In the genomic region with DNA sequence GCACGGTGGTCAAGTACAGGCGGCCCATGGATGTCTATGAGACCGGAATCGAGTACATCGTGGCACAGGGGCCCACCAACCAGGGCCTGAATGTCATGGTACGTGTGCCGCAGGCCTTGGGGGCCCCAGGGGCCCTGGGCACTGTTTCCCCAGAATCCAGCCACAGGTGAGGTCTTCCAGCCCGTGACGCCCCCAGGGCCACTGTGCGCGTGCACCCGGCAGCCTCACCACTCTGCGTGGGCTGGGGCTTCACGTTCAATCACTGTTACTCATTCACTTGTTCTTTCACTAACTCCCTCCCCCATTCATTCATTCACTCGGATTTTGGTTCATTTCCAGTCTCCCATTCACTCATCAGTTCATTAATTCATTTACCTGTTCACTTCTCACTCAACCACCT, we compare ENCODE assay signal across 24 cellular contexts. TPM values are rescaled to one million over a fixed set of nuclear protein-coding genes. Genes with fewer than 3 reads are reported as not detected.
DNase-seq lines count a peak whose midpoint lies in the region; ATAC-seq, FAIRE-seq and TF ChIP-seq lines count a peak whose summit lies in the region.
"Had no signal": no experiment of that assay in that cellular context is flagged by ENCODE, and none has a peak within 500 bp of the region (broad histone marks: within the 10 kb centered on the region; RNA-seq: fewer than 3 reads in every experiment).

No MANE protein-coding gene starts in this region.

- no TSS peak for BruUV-seq in K562 (replicated peaks; lab: Mats Ljungman, UMichigan)

- H3K9me1 ChIP-seq in K562 (ENCODE audit: control insufficient read depth, insufficient read depth, low read length), result peaks cover 4% of the 10 kb centered on the region

- H2AFZ ChIP-seq in K562 (ENCODE audit: low read depth, low read length), result no peak overlapping the region
- H2AFZ ChIP-seq: GM23338 had no signal

- H4K20me1 ChIP-seq in K562 (replicated peaks; ENCODE audit: control insufficient read depth, insufficient read depth, low read length), result peaks cover 18% of the 10 kb centered on the region

- H3K4me3 ChIP-seq in K562, result no peak overlapping the region
- H3K4me3 ChIP-seq: A549, GM23338, HAP-1 had no signal

- CTCF ChIA-PET in WTC11 (lab: Charles Lee), result interaction anchor here (0.9 to 1.5 kb wide), 2 partner anchors 8 to 196 kb away, joined by 3 to 4 read pairs; no protein-coding TSS in a partner anchor
- CTCF ChIA-PET in K562 (lab: Yijun Ruan, JAX; ENCODE audit: low intra/inter-chr PET ratio), result no interaction called here

- no peak overlapping the region for H3K27ac ChIP-seq in K562 (ENCODE audit: extremely low read depth, low read depth, low read length)
- H3K27ac ChIP-seq: A549 had no signal

- no peaks in the 10 kb centered on the region for H3K9me3 Mint-ChIP-seq in WTC11
- H3K9me3 Mint-ChIP-seq in nephron progenitor cell, result no peaks in the 10 kb centered on the region
- H3K9me3 Mint-ChIP-seq: CD4-positive, alpha-beta memory T cell; GM23338; HFFc6 had no signal

- FAIRE-seq in K562 (lab: Jason Lieb, UNC), result no peak
- FAIRE-seq: A549, GM12891, H54 had no signal

- H3K4me2 ChIP-seq in K562 (ENCODE audit: insufficient read depth, low read length), result no peak overlapping the region
- H3K4me2 ChIP-seq: A549, GM23338 had no signal

- no peak for TF ChIP-seq POLR2A in K562 (conservative IDR thresholded peaks at IDR 0.05)

- H3K9me3 ChIP-seq in K562 (replicated peaks; ENCODE audit: control insufficient read depth, insufficient read depth, low read depth, low read length), result no peaks in the 10 kb centered on the region
- H3K9me3 ChIP-seq: A549, HAP-1 had no signal

- ATAC-seq in WTC11, result no peak
- no peak for ATAC-seq in K562
- ATAC-seq in GM21515 (IDR thresholded peaks at IDR 0.05; ENCODE audit: unreplicated experiment), result no peak
- ATAC-seq in GM18502 (IDR thresholded peaks at IDR 0.05; ENCODE audit: poor library complexity, unreplicated experiment), result no peak
- ATAC-seq: A549, GM23338 had no signal

- TF ChIP-seq CTCF in WTC11 (IDR thresholded peaks at IDR 0.05) (no peak), K562 (IDR thresholded peaks at IDR 0.05 in 2 of 3, conservative IDR thresholded peaks at IDR 0.05 in 1 of 3; ENCODE audit: insufficient read depth in 2 of 3, low read depth in 1 of 3, low read length in 3 of 3) (no peak), nephron progenitor cell (IDR thresholded peaks at IDR 0.05) (no peak)

- no peaks in the 10 kb centered on the region for H3K36me3 ChIP-seq in K562 (ENCODE audit: control insufficient read depth, insufficient read depth, low read length)
- H3K36me3 ChIP-seq: HAP-1 had no signal

- TF ChIP-seq EP300 in K562 (IDR thresholded peaks at IDR 0.05; ENCODE audit: low read length), result no peak

- POLR2A ChIA-PET in WTC11 (lab: Charles Lee) (no interaction called here), K562 (lab: Yijun Ruan, JAX) (interaction anchor here (1.0 kb wide), 1 partner anchor 132 kb away, joined by 3 read pairs; no protein-coding TSS in a partner anchor)

- no peak for TF ChIP-seq RAD21 in K562 (CRISPR knock-in tag; conservative IDR thresholded peaks at IDR 0.05 in 1 of 2, IDR thresholded peaks at IDR 0.05 in 1 of 2)

- peaks cover 0 to 15% of the 10 kb centered on the region in 2 experiments; a peak in 2 of 5 replicates for H3K4me1 ChIP-seq in K562 (replicated peaks in 1 of 2; ENCODE audit: control insufficient read depth in 2 of 2, insufficient read depth in 2 of 2, low read length in 2 of 2)
- H3K4me1 ChIP-seq: A549, HAP-1 had no signal

- no peaks in the 10 kb centered on the region for H3K36me3 Mint-ChIP-seq in WTC11
- H3K36me3 Mint-ChIP-seq in nephron progenitor cell (ENCODE audit: low read depth), result peaks cover 4% of the 10 kb centered on the region
- H3K36me3 Mint-ChIP-seq: CD4-positive, alpha-beta memory T cell had no signal

- H3K79me2 ChIP-seq in K562 (ENCODE audit: control insufficient read depth, insufficient read depth, low read length), result no peaks in the 10 kb centered on the region

- H3K4me3 Mint-ChIP-seq in WTC11, result no peak overlapping the region
- H3K4me3 Mint-ChIP-seq in nephron progenitor cell, result peak overlapping the region; percentile 13
- H3K4me3 Mint-ChIP-seq: CD4-positive, alpha-beta memory T cell; GM23338; HFFc6 had no signal

- DNase-seq in WTC11 (ENCODE audit: low spot score) (no peak), K562 (ENCODE audit: extremely low read depth in 1 of 4, low spot score in 3 of 4) (no peak), nephron progenitor cell (no peak), AML-193 (lab: John Stamatoyannopoulos, UW) (no peak)
- DNase-seq: 8988T; ACHN; C1 segment of cervical spinal cord; Calu3; CD4-positive, alpha-beta memory T cell; COR-L47; DMS53; DMS79 treated with DMSO at 0.1 percent for 48 hours; GF-D8; HFFc6 had no signal

- H3K4me1 Mint-ChIP-seq in WTC11 (peaks cover 4% of the 10 kb centered on the region), nephron progenitor cell (peaks cover 35% of the 10 kb centered on the region)
- H3K4me1 Mint-ChIP-seq: CD4-positive, alpha-beta memory T cell had no signal

- 10% methylated on average over 15 of the region's 15 CpGs for WGBS in K562 (ENCODE audit: insufficient coverage, low coverage, missing lambda C conversion rate)

- in situ Hi-C loops in K562 (cut with MboI), result no loop called here

- intact Hi-C loops in K562 (cut with micrococcal nuclease), result no loop called here

- H3K27ac Mint-ChIP-seq in WTC11, result peak overlapping the region; percentile 10; the same call in 1 of the 2 replicates
- H3K27ac Mint-ChIP-seq in nephron progenitor cell, result no peak overlapping the region
- H3K27ac Mint-ChIP-seq: CD4-positive, alpha-beta memory T cell; GM23338; HFFc6 had no signal

- H3K27me3 Mint-ChIP-seq in WTC11 (ENCODE audit: low read depth) (no peaks in the 10 kb centered on the region), nephron progenitor cell (ENCODE audit: low read depth, poor library complexity) (no peaks in the 10 kb centered on the region)

- H3K9ac ChIP-seq in K562 (ENCODE audit: insufficient read depth in 1 of 2, low read depth in 2 of 2, low read length in 2 of 2), result no peak overlapping the region

- H3K27me3 ChIP-seq in K562 (ENCODE audit: control insufficient read depth in 2 of 2, insufficient read depth in 2 of 2, low read length in 2 of 2), result peaks cover 12 to 59% of the 10 kb centered on the region in 2 experiments

TF ChIP-seq in WTC11, 78 proteins besides CTCF, POLR2A, EP300 and RAD21 (continues in another document):
- no peak for TF ChIP-seq USF1 (CRISPR knock-in tag; IDR thresholded peaks at IDR 0.05)

TF ChIP-seq in K562, 482 proteins besides CTCF, POLR2A, EP300 and RAD21 (continues in another document):
- TF ChIP-seq, protein P1, sequence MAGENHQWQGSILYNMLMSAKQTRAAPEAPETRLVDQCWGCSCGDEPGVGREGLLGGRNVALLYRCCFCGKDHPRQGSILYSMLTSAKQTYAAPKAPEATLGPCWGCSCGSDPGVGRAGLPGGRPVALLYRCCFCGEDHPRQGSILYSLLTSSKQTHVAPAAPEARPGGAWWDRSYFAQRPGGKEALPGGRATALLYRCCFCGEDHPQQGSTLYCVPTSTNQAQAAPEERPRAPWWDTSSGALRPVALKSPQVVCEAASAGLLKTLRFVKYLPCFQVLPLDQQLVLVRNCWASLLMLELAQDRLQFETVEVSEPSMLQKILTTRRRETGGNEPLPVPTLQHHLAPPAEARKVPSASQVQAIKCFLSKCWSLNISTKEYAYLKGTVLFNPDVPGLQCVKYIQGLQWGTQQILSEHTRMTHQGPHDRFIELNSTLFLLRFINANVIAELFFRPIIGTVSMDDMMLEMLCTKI (IDR thresholded peaks at IDR 0.05; ENCODE audit: partially characterized antibody), result no peak

RNA-seq across cellular contexts. Expression of gene ADAMTSL2, which starts 12.6 kb away (rescaled TPM):
- total RNA-seq in WTC11 (2021) (0.64 to 0.87 TPM (median 0.64 TPM) in 3 replicates), K562 (2014; rRNA removed) (not detected in 2 replicates), K562 (2014; rRNA removed; fragmentation: Illumina TruSeq; extraction: Trizol) (not detected in 2 replicates), K562 (2015; rRNA removed; fragmentation: Illumina TruSeq; extraction: Trizol) (not detected in 2 replicates), K562 (2021) (0.04 TPM in 1 of 2 replicates, not detected in the other)
- total RNA-seq in K562 (2011; cell fraction: chromatin; rRNA removed; ENCODE audit: low replicate concordance), result 0.07 TPM in 1 of 2 replicates, not detected in the other
- total RNA-seq in K562 (2011; cell fraction: nucleolus; rRNA removed), result not detected in 2 replicates
- total RNA-seq in K562 (2011; cell fraction: nucleoplasm; rRNA removed), result not detected in 2 replicates
- polyA plus RNA-seq in K562 (2011; rRNA removed) (not detected in 2 replicates), K562 (2014; fragmentation: Illumina TruSeq; extraction: Trizol) (not detected in 2 replicates), K562 (2014; fragmentation: Nextera tagmentation; extraction: Ambion mirVana) (not detected), K562 (2014; rRNA removed) (not detected in 2 replicates)
- 0.01 TPM in 1 of 2 replicates, not detected in the other for polyA plus RNA-seq in K562 (2011; cell fraction: cytosol; rRNA removed)
- polyA plus RNA-seq in K562 (2011; cell fraction: nucleus; rRNA removed), result not detected in 2 replicates
- polyA plus RNA-seq in K562 (2012), result 0.04 TPM in 1 of 2 replicates, not detected in the other
- polyA minus RNA-seq in K562 (2011; rRNA and poly(A)+ RNA removed), result not detected in 2 replicates
- polyA minus RNA-seq in K562 (2011; cell fraction: cytosol; rRNA and poly(A)+ RNA removed), result not detected in 2 replicates
- polyA minus RNA-seq in K562 (2011; cell fraction: nucleus; rRNA and poly(A)+ RNA removed), result not detected in 2 replicates
- total RNA-seq: Daoy, G401 had no signal
- polyA plus RNA-seq: A549, BJ had no signal

RNA-seq across cellular contexts. Expression of gene MYMK, which starts 22.4 kb away (rescaled TPM):
- total RNA-seq in WTC11 (2021), result 0.34 TPM in 1 of 3 replicates, not detected in the others
- not detected in 2 replicates for total RNA-seq in K562 (2011; cell fraction: chromatin; rRNA removed; ENCODE audit: low replicate concordance)
- total RNA-seq in K562 (2011; cell fraction: nucleolus; rRNA removed), result not detected in 2 replicates
- not detected in 2 replicates for total RNA-seq in K562 (2011; cell fraction: nucleoplasm; rRNA removed)
- total RNA-seq in K562 (2014; rRNA removed), result not detected in 2 replicates
- not detected in 2 replicates for total RNA-seq in K562 (2014; rRNA removed; fragmentation: Illumina TruSeq; extraction: Trizol)
- not detected in 2 replicates for total RNA-seq in K562 (2015; rRNA removed; fragmentation: Illumina TruSeq; extraction: Trizol)
- not detected in 2 replicates for total RNA-seq in K562 (2021)
- polyA plus RNA-seq in K562 (2011; rRNA removed), result not detected in 2 replicates
- not detected in 2 replicates for polyA plus RNA-seq in K562 (2011; cell fraction: cytosol; rRNA removed)
- polyA plus RNA-seq in K562 (2011; cell fraction: nucleus; rRNA removed), result not detected in 2 replicates
- not detected in 2 replicates for polyA plus RNA-seq in K562 (2012)
- not detected in 2 replicates for polyA plus RNA-seq in K562 (2014; fragmentation: Illumina TruSeq; extraction: Trizol)
- not detected for polyA plus RNA-seq in K562 (2014; fragmentation: Nextera tagmentation; extraction: Ambion mirVana)
- not detected in 2 replicates for polyA plus RNA-seq in K562 (2014; rRNA removed)
- polyA minus RNA-seq in K562 (2011; rRNA and poly(A)+ RNA removed), result not detected in 2 replicates
- polyA minus RNA-seq in K562 (2011; cell fraction: cytosol; rRNA and poly(A)+ RNA removed), result not detected in 2 replicates
- polyA minus RNA-seq in K562 (2011; cell fraction: nucleus; rRNA and poly(A)+ RNA removed), result not detected in 2 replicates
- total RNA-seq: Calu3; CD4-positive, alpha-beta memory T cell; Daoy; GM23338; HFFc6 had no signal
- polyA plus RNA-seq: A549; BJ; CD4-positive, alpha-beta memory T cell; GM23338 had no signal
